In genomic region chr9:129554649-129555048, GRCh38 we compare ENCODE assay signal across 1 cellular context.
TF ChIP-seq lines count a peak whose summit lies in the region.

No MANE protein-coding gene starts in this region.

TF ChIP-seq in A549, 52 proteins besides CTCF, POLR2A, EP300 and RAD21:
- TF ChIP-seq HMGXB4 (CRISPR knock-in tag; IDR thresholded peaks at IDR 0.05; ENCODE audit: borderline replicate concordance) (no peak), CEBPB (IDR thresholded peaks at IDR 0.05) (peak in 1 of 2 experiments; percentile 31; a peak in 1 of 4 replicates)
